ENCODE assay signal across 8 cellular contexts in genomic region chr6:52419809-52420667, GRCh38. TPM values are rescaled to one million over a fixed set of nuclear protein-coding genes. Genes with fewer than 3 reads are reported as not detected.
DNase-seq lines count a peak whose midpoint lies in the region; ATAC-seq and TF ChIP-seq lines count a peak whose summit lies in the region.

Gene EFHC1 (plus strand): TSS chr6:52420342. CDS start chr6:52420411, 69 bp downstream.

- H3K27me3 ChIP-seq in ovary (no peaks in the 10 kb centered on the region), thyroid gland (no peaks in the 10 kb centered on the region)

- ATAC-seq in HG02610 (IDR thresholded peaks at IDR 0.05; ENCODE audit: unreplicated experiment): peak; percentile 94
- ATAC-seq in SK-N-SH treated with all-trans-retinoic acid at 6 μM for 48 hours: peak; percentile 81

- POLR2A ChIA-PET in GM10248 (lab: Yijun Ruan, JAX): interaction anchor here (0.7 to 1.2 kb wide), 2 partner anchors 90 to 132 kb away, joined by 3 read pairs; no protein-coding TSS in a partner anchor

- no peak for TF ChIP-seq EP300 in ovary (IDR thresholded peaks at IDR 0.05)

- no peak for TF ChIP-seq CTCF in GM10248 (IDR thresholded peaks at IDR 0.05; ENCODE audit: control extremely low read depth, extremely low read depth, low read depth, missing control alignments)
- no peak for TF ChIP-seq CTCF in ovary (IDR thresholded peaks at IDR 0.05)
- TF ChIP-seq CTCF in thyroid gland (IDR thresholded peaks at IDR 0.05): no peak

- TF ChIP-seq POLR2A in ovary (IDR thresholded peaks at IDR 0.05) (peak; percentile 79), thyroid gland (IDR thresholded peaks at IDR 0.05) (peak; percentile 22 to 91)

- intact Hi-C loops in head of caudate nucleus (cut with DNase I) (loop anchor here (5.0 kb wide), 1 partner anchor 157 kb away; the partner anchor contains the start of gene TRAM2), ovary (cut with DNase I) (loop anchor here (2.0 to 10.0 kb wide), 10 partner anchors 85 to 245 kb away; partner anchors contain the start of genes TRAM2 (in 3 of the 4) and MCM3 (in 1 of the 4)), thyroid gland (cut with DNase I) (loop anchor here (5.0 kb wide), 2 partner anchors 82 to 157 kb away; partner anchors contain the start of gene TRAM2)

- H3K4me1 Mint-ChIP-seq in activated naive CD8-positive, alpha-beta T cell treated with anti-CD3 and anti-CD28 coated beads for 36 hours: peaks cover 27% of the 10 kb centered on the region

- H3K4me3 ChIP-seq in ovary (peak within 1 kb of the TSS; percentile 68), thyroid gland (replicated peaks in 1 of 3) (peak within 1 kb of the TSS; percentile 32 to 69 (median 33))

- H3K27ac ChIP-seq in ovary (peak within 1 kb of the TSS; percentile 40 to 72), thyroid gland (peak within 1 kb of the TSS; percentile 57 to 74 (median 72))

- no peak within 1 kb of the TSS for H3K4me3 Mint-ChIP-seq in activated naive CD8-positive, alpha-beta T cell treated with anti-CD3 and anti-CD28 coated beads for 36 hours

- H3K9me3 ChIP-seq in ovary (no peaks in the 10 kb centered on the region), thyroid gland (no peaks in the 10 kb centered on the region)

- H3K9me3 Mint-ChIP-seq in activated naive CD8-positive, alpha-beta T cell treated with anti-CD3 and anti-CD28 coated beads for 36 hours: no peaks in the 10 kb centered on the region

- no peaks in the 10 kb centered on the region for H3K36me3 Mint-ChIP-seq in activated naive CD8-positive, alpha-beta T cell treated with anti-CD3 and anti-CD28 coated beads for 36 hours

- no peaks in the 10 kb centered on the region for H3K27me3 Mint-ChIP-seq in activated naive CD8-positive, alpha-beta T cell treated with anti-CD3 and anti-CD28 coated beads for 36 hours

- DNase-seq in GM10248 (ENCODE audit: extremely low spot score) (peak; percentile 96), NCI-H1092 treated with DMSO at 0.1 percent for 48 hours (lab: John Stamatoyannopoulos, UW) (peak; percentile 95), head of caudate nucleus (peak; percentile 95 to 99 (median 98)), ovary (peak; percentile 98 to 100 (median 99)), thyroid gland (peak; percentile 99)
- DNase-seq in activated naive CD8-positive, alpha-beta T cell treated with anti-CD3 and anti-CD28 coated beads for 36 hours: peak; percentile 98

- H3K36me3 ChIP-seq in ovary (no peaks in the 10 kb centered on the region), thyroid gland (no peaks in the 10 kb centered on the region)

- 0 to 1% (median 0%) methylated on average over 44 to 57 of the region's 57 CpGs for WGBS in ovary, 3 donors
- WGBS in thyroid gland, 2 donors: 0 to 1% methylated on average over 29 to 35 of the region's 57 CpGs

- H3K4me1 ChIP-seq in ovary (ENCODE audit: insufficient read depth): peaks cover 5% of the 10 kb centered on the region
- peaks cover 7 to 26% of the 10 kb centered on the region in 2 donors for H3K4me1 ChIP-seq in thyroid gland

- no peak within 1 kb of the TSS for H3K27ac Mint-ChIP-seq in activated naive CD8-positive, alpha-beta T cell treated with anti-CD3 and anti-CD28 coated beads for 36 hours

- CTCF ChIA-PET in GM10248 (lab: Yijun Ruan, JAX): interaction anchor here (1.0 to 6.9 kb wide), 13 partner anchors 12 to 245 kb away, joined by 3 to 89 read pairs (median 4); no protein-coding TSS in a partner anchor

TF ChIP-seq in SK-N-SH treated with all-trans-retinoic acid at 6 μM for 48 hours, 23 proteins besides CTCF, POLR2A, EP300 and RAD21:
- TF ChIP-seq CREB5 (CRISPR knock-in tag; IDR thresholded peaks at IDR 0.05; ENCODE audit: low read depth) (no peak), TOX (CRISPR knock-in tag; IDR thresholded peaks at IDR 0.05; ENCODE audit: borderline replicate concordance) (no peak), ZNF8 (CRISPR knock-in tag; IDR thresholded peaks at IDR 0.05) (no peak), CSRNP3 (CRISPR knock-in tag; IDR thresholded peaks at IDR 0.05) (no peak), SNAI2 (CRISPR knock-in tag; IDR thresholded peaks at IDR 0.05) (no peak), BACH2 (CRISPR knock-in tag; IDR thresholded peaks at IDR 0.05; ENCODE audit: borderline replicate concordance) (no peak), PPARA (CRISPR knock-in tag; IDR thresholded peaks at IDR 0.05; ENCODE audit: borderline replicate concordance) (no peak)
TF ChIP-seq in SK-N-SH treated with all-trans-retinoic acid at 6 μM for 48 hours: peak in this region for 0.

RNA-seq across cellular contexts. Expression of gene EFHC1, which starts in this region (rescaled TPM):
- 1 to 10 TPM; 2.8 to 3.1 TPM for total RNA-seq in activated naive CD8-positive, alpha-beta T cell treated with anti-CD3 and anti-CD28 coated beads for 36 hours
- total RNA-seq in ovary: 10 to 100 TPM; 17.6 to 59.5 (median 23.5) TPM
- 10 to 100 TPM; 12.1 to 27.1 TPM for polyA plus RNA-seq in ovary
- 10 to 100 TPM; 39.4 to 96.5 (median 41.6) TPM for total RNA-seq in thyroid gland

Comparison
In these comparisons a context has a peak if more than half of its experiments do, and no peak if none do; other contexts are left out.
1. Peak in every context shown above with its lines: DNase-seq, ATAC-seq, H3K4me3 ChIP-seq and H3K27ac ChIP-seq.
2. RNA of gene EFHC1 (total RNA-seq): 39.4 to 96.5 TPM in thyroid gland and 17.6 to 59.5 TPM in ovary; 2.8 to 3.1 TPM in activated naive CD8-positive, alpha-beta T cell treated with anti-CD3 and anti-CD28 coated beads for 36 hours; every median in the first group is over 4 times any median in the second.